ENCODE assay signal across 8 cellular contexts in genomic region chr1:156193488-156194299, GRCh38. TPM values are rescaled to one million over a fixed set of nuclear protein-coding genes. Genes with fewer than 3 reads are reported as not detected.
DNase-seq lines count a peak whose midpoint lies in the region; ATAC-seq and TF ChIP-seq lines count a peak whose summit lies in the region.

TSS of gene SLC25A44 (plus strand) at chr1:156194104. CDS start at chr1:156199848, 5,744 bp downstream.

- peak; percentile 97 for ATAC-seq in GM19324 (IDR thresholded peaks at IDR 0.05; ENCODE audit: low FRiP score, unreplicated experiment)
- peak; percentile 88 for ATAC-seq in HG03469 (IDR thresholded peaks at IDR 0.05; ENCODE audit: unreplicated experiment)

- DNase-seq in C1 segment of cervical spinal cord (lab: John Stamatoyannopoulos, UW) (peak; percentile 76 to 100 (median 97)), NCI-H526 treated with DMSO at 0.1 percent for 48 hours (lab: John Stamatoyannopoulos, UW) (peak; percentile 100), colonic mucosa (peak; percentile 97), kidney tubule cell (ENCODE audit: low spot score) (peak; percentile 99)
- DNase-seq in activated CD4-positive, alpha-beta T cell treated with anti-CD3 and anti-CD28 coated beads, Interleukin-2, amount 10 ng/mL, durations not matched to agents 24 days and 14 days = peak; percentile 99
- peak; percentile 77 to 96 (median 90) for DNase-seq in stimulated activated CD4-positive, alpha-beta T cell treated with anti-CD3 and anti-CD28 coated beads, Interleukin-1b, Interleukin-23, amount 100 ng/mL, for 24 hours (ENCODE audit: low read depth in 4 of 4, low spot score in 1 of 4)

- peaks cover 5% of the 10 kb centered on the region for H3K36me3 ChIP-seq in colonic mucosa

- peak within 1 kb of the TSS; percentile 82 to 86 for H3K9ac ChIP-seq in colonic mucosa (ENCODE audit: low read depth in 2 of 2, low read length in 2 of 2)

- H3K4me1 Mint-ChIP-seq in activated CD4-positive, alpha-beta T cell treated with anti-CD3 and anti-CD28 coated beads, Interleukin-2, amount 10 ng/mL, durations not matched to agents 24 days and 14 days = peaks cover 52% of the 10 kb centered on the region

- peak within 1 kb of the TSS; percentile 90 for H3K4me3 ChIP-seq in colonic mucosa

- intact Hi-C loops in activated CD4-positive, alpha-beta T cell treated with anti-CD3 and anti-CD28 coated beads, Interleukin-2, amount 10 ng/mL, durations not matched to agents 24 days and 14 days (cut with micrococcal nuclease) = loop anchor here (1.0 to 10.0 kb wide), 8 partner anchors 20 to 561 kb away; partner anchors contain the start of genes HDGF, LAMTOR2, PMF1 and SMG5
- intact Hi-C loops in colonic mucosa (cut with DNase I) = no loop called here

- H3K4me3 Mint-ChIP-seq in activated CD4-positive, alpha-beta T cell treated with anti-CD3 and anti-CD28 coated beads, Interleukin-2, amount 10 ng/mL, durations not matched to agents 24 days and 14 days = peak within 1 kb of the TSS; percentile 100

- no peaks in the 10 kb centered on the region for H3K27me3 ChIP-seq in colonic mucosa

- peaks cover 40% of the 10 kb centered on the region for H3K36me3 Mint-ChIP-seq in activated CD4-positive, alpha-beta T cell treated with anti-CD3 and anti-CD28 coated beads, Interleukin-2, amount 10 ng/mL, durations not matched to agents 24 days and 14 days (ENCODE audit: low read depth)

- no peaks in the 10 kb centered on the region for H3K4me1 ChIP-seq in colonic mucosa

- TF ChIP-seq CTCF in colonic mucosa (IDR thresholded peaks at IDR 0.05) = peak; percentile 62

- H3K27ac Mint-ChIP-seq in activated CD4-positive, alpha-beta T cell treated with anti-CD3 and anti-CD28 coated beads, Interleukin-2, amount 10 ng/mL, durations not matched to agents 24 days and 14 days = peak within 1 kb of the TSS; percentile 97

- no peaks in the 10 kb centered on the region for H3K9me3 ChIP-seq in colonic mucosa

- peak within 1 kb of the TSS; percentile 63 for H3K27ac ChIP-seq in colonic mucosa

- no peaks in the 10 kb centered on the region for H3K27me3 Mint-ChIP-seq in activated CD4-positive, alpha-beta T cell treated with anti-CD3 and anti-CD28 coated beads, Interleukin-2, amount 10 ng/mL, durations not matched to agents 24 days and 14 days

- H3K9me3 Mint-ChIP-seq in activated CD4-positive, alpha-beta T cell treated with anti-CD3 and anti-CD28 coated beads, Interleukin-2, amount 10 ng/mL, durations not matched to agents 24 days and 14 days = no peaks in the 10 kb centered on the region

RNA-seq across cellular contexts. Expression of gene SLC25A44, which starts in this region (rescaled TPM):
- 61.0 and 67.9 TPM in 2 replicates for total RNA-seq in activated CD4-positive, alpha-beta T cell treated with anti-CD3 and anti-CD28 coated beads, Interleukin-2, amount 10 ng/mL, durations not matched to agents 24 days and 14 days
- 10 to 100 TPM; 23.6 to 26.8 TPM for total RNA-seq in colonic mucosa

Comparison
In these comparisons a context has a peak if more than half of its experiments do, and no peak if none do; other contexts are left out.
1. Peak in every context shown above with its lines: DNase-seq, ATAC-seq, H3K4me3 ChIP-seq and H3K27ac ChIP-seq.